Comparison of ENCODE assay signal across 14 cellular contexts in genomic region chr15:55800216-55800615, GRCh38. TPM values are rescaled to one million over a fixed set of nuclear protein-coding genes. Genes with fewer than 3 reads are reported as not detected.
A peak's percentile ranks its signal among the peaks of the same experiment; 100 is the strongest.
DNase-seq lines count a peak whose midpoint lies in the region; ATAC-seq and TF ChIP-seq lines count a peak whose summit lies in the region.
"Had no signal": no experiment of that assay in that cellular context is flagged by ENCODE, and none has a peak within 500 bp of the region (broad histone marks: within the 10 kb centered on the region; RNA-seq: fewer than 3 reads in every experiment).

No MANE protein-coding gene starts in this region.

- TF ChIP-seq CTCF in HCT116 (IDR thresholded peaks at IDR 0.05 in 2 of 3, conservative IDR thresholded peaks at IDR 0.05 in 1 of 3; ENCODE audit: borderline replicate concordance in 1 of 3, insufficient read depth in 1 of 3, low read depth in 2 of 3, low read length in 2 of 3): no peak
- no peak for TF ChIP-seq CTCF in PC-3 (conservative IDR thresholded peaks at IDR 0.05; ENCODE audit: low read depth, low read length)
- no peak for TF ChIP-seq CTCF in progenitor cell of endocrine pancreas (IDR thresholded peaks at IDR 0.05; ENCODE audit: unreplicated experiment)

- POLR2A ChIA-PET in HCT116 (lab: Charles Lee) (no interaction called here), PC-3 (lab: Charles Lee; ENCODE audit: unreplicated experiment) (no interaction called here)
- POLR2A ChIA-PET in activated CD4-positive, alpha-beta memory T cell treated with anti-CD3 and anti-CD28 coated beads, Interleukin-2, amount 10 ng/mL, durations not matched to agents 7 days and 5 days (lab: Charles Lee): no interaction called here

- H3K79me2 ChIP-seq in HCT116 (ENCODE audit: insufficient read depth, low read length) (no peaks in the 10 kb centered on the region), PC-3 (ENCODE audit: low read length) (no peaks in the 10 kb centered on the region)

- no peak overlapping the region for H3K4me3 Mint-ChIP-seq in progenitor cell of endocrine pancreas (ENCODE audit: low read depth)
- no peak overlapping the region for H3K4me3 Mint-ChIP-seq in activated CD4-positive, alpha-beta memory T cell treated with anti-CD3 and anti-CD28 coated beads, Interleukin-2, amount 10 ng/mL, durations not matched to agents 7 days and 5 days
- H3K4me3 Mint-ChIP-seq: activated naive CD8-positive, alpha-beta T cell treated with anti-CD3 and anti-CD28 coated beads, Interleukin-2, amount 50 U/mL, for 24 hours had no signal

- H3K4me2 ChIP-seq in HCT116 (ENCODE audit: low read length) (peak overlapping the region; percentile 35; the same call in 1 of the 2 replicates), PC-3 (ENCODE audit: low read length) (no peak overlapping the region)

- peak overlapping the region; percentile 91 for H3K27ac Mint-ChIP-seq in progenitor cell of endocrine pancreas
- no peak overlapping the region for H3K27ac Mint-ChIP-seq in activated CD4-positive, alpha-beta memory T cell treated with anti-CD3 and anti-CD28 coated beads, Interleukin-2, amount 10 ng/mL, durations not matched to agents 7 days and 5 days
- H3K27ac Mint-ChIP-seq: activated naive CD8-positive, alpha-beta T cell treated with anti-CD3 and anti-CD28 coated beads, Interleukin-2, amount 50 U/mL, for 24 hours; activated T-helper 2 cell treated with anti-CD3 and anti-CD28 coated beads, Interferon-gamma antibody, Interleukin-2, Interleukin-4, amounts not matched to agents 10 μg/mL and 5 μg/mL and 100 μg/mL, durations not matched to agents 14 hours and 24 hours and 36 hours had no signal

- H3K4me3 ChIP-seq in HCT116 (replicated peaks in 1 of 2; ENCODE audit: low read depth in 1 of 2, low read length in 2 of 2) (no peak overlapping the region), PC-3 (ENCODE audit: low read length) (no peak overlapping the region)
- H3K4me3 ChIP-seq: breast epithelium, gastroesophageal sphincter, SK-N-MC, vagina had no signal

- DNase-seq in HCT116 (ENCODE audit: low read depth, low spot score) (no peak), PC-3 (no peak), islet precursor cell (peak; percentile 19), progenitor cell of endocrine pancreas (ENCODE audit: low spot score, unreplicated experiment) (no peak), retina (no peak)
- no peak for DNase-seq in activated CD4-positive, alpha-beta memory T cell treated with anti-CD3 and anti-CD28 coated beads, Interleukin-2, amount 10 ng/mL, durations not matched to agents 7 days and 5 days
- DNase-seq: small intestine had no signal

- H3K27me3 ChIP-seq in HCT116 (ENCODE audit: insufficient read depth, low read length) (no peaks in the 10 kb centered on the region), PC-3 (ENCODE audit: low read length) (no peaks in the 10 kb centered on the region)
- H3K27me3 ChIP-seq: breast epithelium, gastroesophageal sphincter, vagina had no signal

- no peak for TF ChIP-seq POLR2A in HCT116 (IDR thresholded peaks at IDR 0.05; ENCODE audit: borderline replicate concordance, extremely low read depth, insufficient read depth, insufficient read length)

- H3K4me1 ChIP-seq in HCT116 (ENCODE audit: control insufficient read depth in 1 of 2, insufficient read depth in 2 of 2, low read length in 2 of 2): peaks cover 0 to 8% of the 10 kb centered on the region in 2 experiments; a peak in 2 of 4 replicates
- H3K4me1 ChIP-seq in PC-3 (ENCODE audit: insufficient read depth, low read length): no peaks in the 10 kb centered on the region; the same call in 1 of the 2 replicates
- H3K4me1 ChIP-seq: breast epithelium, vagina had no signal

- no peaks in the 10 kb centered on the region for H3K9me2 ChIP-seq in HCT116 (ENCODE audit: insufficient read depth)
- H3K9me2 ChIP-seq in PC-3 (replicated peaks; ENCODE audit: low read length): no peaks in the 10 kb centered on the region

- CTCF ChIA-PET in HCT116 (lab: Charles Lee): interaction anchor here (0.7 to 6.6 kb wide), 6 partner anchors 11 to 361 kb away, joined by 3 to 53 read pairs (median 3); no protein-coding TSS in a partner anchor
- CTCF ChIA-PET in PC-3 (lab: Charles Lee): no interaction called here
- CTCF ChIA-PET in activated CD4-positive, alpha-beta memory T cell treated with anti-CD3 and anti-CD28 coated beads, Interleukin-2, amount 10 ng/mL, durations not matched to agents 7 days and 5 days (lab: Charles Lee): interaction anchor here (0.7 to 1.1 kb wide), 2 partner anchors 46 to 274 kb away, joined by 3 to 5 read pairs; no protein-coding TSS in a partner anchor

- H3K9ac ChIP-seq in HCT116 (ENCODE audit: low read length) (no peak overlapping the region), PC-3 (ENCODE audit: low read length) (no peak overlapping the region)

- no peaks in the 10 kb centered on the region for H3K9me3 Mint-ChIP-seq in progenitor cell of endocrine pancreas (ENCODE audit: low read depth)
- no peaks in the 10 kb centered on the region for H3K9me3 Mint-ChIP-seq in activated CD4-positive, alpha-beta memory T cell treated with anti-CD3 and anti-CD28 coated beads, Interleukin-2, amount 10 ng/mL, durations not matched to agents 7 days and 5 days
- H3K9me3 Mint-ChIP-seq: activated naive CD8-positive, alpha-beta T cell treated with anti-CD3 and anti-CD28 coated beads, Interleukin-2, amount 50 U/mL, for 24 hours; activated T-helper 2 cell treated with anti-CD3 and anti-CD28 coated beads, Interferon-gamma antibody, Interleukin-2, Interleukin-4, amounts not matched to agents 10 μg/mL and 5 μg/mL and 100 μg/mL, durations not matched to agents 14 hours and 24 hours and 36 hours had no signal

- H3K36me3 ChIP-seq in HCT116 (ENCODE audit: control insufficient read depth in 1 of 2, insufficient read depth in 2 of 2, low read length in 2 of 2) (no peaks in the 10 kb centered on the region), PC-3 (ENCODE audit: low read depth, low read length) (no peaks in the 10 kb centered on the region)
- H3K36me3 ChIP-seq: breast epithelium, gastroesophageal sphincter, vagina had no signal

- ATAC-seq in HCT116: 0 out of 2 replicates have a peak, but pooled peaks have one; percentile 13
- no peak for ATAC-seq in PC-3
- no peak for ATAC-seq in GM18909 (IDR thresholded peaks at IDR 0.05; ENCODE audit: poor library complexity, unreplicated experiment)
- ATAC-seq: activated naive CD8-positive, alpha-beta T cell treated with anti-CD3 and anti-CD28 coated beads, Interleukin-2, amount 50 U/mL, for 24 hours; gastroesophageal sphincter had no signal

- BruUV-seq in HCT116 (replicated peaks; lab: Mats Ljungman, UMichigan): no TSS peak
- no TSS peak for BruUV-seq in PC-3 (replicated peaks; lab: Mats Ljungman, UMichigan)

- H3K27me3 Mint-ChIP-seq in progenitor cell of endocrine pancreas: no peaks in the 10 kb centered on the region
- H3K27me3 Mint-ChIP-seq in activated CD4-positive, alpha-beta memory T cell treated with anti-CD3 and anti-CD28 coated beads, Interleukin-2, amount 10 ng/mL, durations not matched to agents 7 days and 5 days: peaks cover 13% of the 10 kb centered on the region

- H2AFZ ChIP-seq in HCT116 (ENCODE audit: low read depth, low read length, poor library complexity, severe bottlenecking) (peak overlapping the region; percentile 100), PC-3 (ENCODE audit: low read length) (peak overlapping the region; percentile 94)

- peaks cover 11% of the 10 kb centered on the region for H3K4me1 Mint-ChIP-seq in progenitor cell of endocrine pancreas (ENCODE audit: low read depth)
- no peaks in the 10 kb centered on the region for H3K4me1 Mint-ChIP-seq in activated CD4-positive, alpha-beta memory T cell treated with anti-CD3 and anti-CD28 coated beads, Interleukin-2, amount 10 ng/mL, durations not matched to agents 7 days and 5 days
- H3K4me1 Mint-ChIP-seq: activated naive CD8-positive, alpha-beta T cell treated with anti-CD3 and anti-CD28 coated beads, Interleukin-2, amount 50 U/mL, for 24 hours had no signal

- no peak overlapping the region for H3K27ac ChIP-seq in HCT116 (ENCODE audit: low read depth, low read length)
- no peak overlapping the region for H3K27ac ChIP-seq in PC-3 (ENCODE audit: low read length)
- H3K27ac ChIP-seq: breast epithelium, gastroesophageal sphincter, SK-N-MC, vagina had no signal

- peaks cover 2% of the 10 kb centered on the region for H3K36me3 Mint-ChIP-seq in progenitor cell of endocrine pancreas (ENCODE audit: insufficient read depth)
- no peaks in the 10 kb centered on the region for H3K36me3 Mint-ChIP-seq in activated CD4-positive, alpha-beta memory T cell treated with anti-CD3 and anti-CD28 coated beads, Interleukin-2, amount 10 ng/mL, durations not matched to agents 7 days and 5 days (ENCODE audit: low read depth)

- RAD21 ChIA-PET in HCT116 (lab: Charles Lee; ENCODE audit: low non-redundant PET in 1 of 2, low total read pairs in 2 of 2, uncharacterized antibody in 2 of 2, unreplicated experiment in 2 of 2): no interaction called here

- H3K9me3 ChIP-seq in HCT116 (ENCODE audit: control insufficient read depth in 1 of 2, insufficient read depth in 1 of 2, low read depth in 1 of 2, low read length in 2 of 2) (no peaks in the 10 kb centered on the region), PC-3 (ENCODE audit: low read length) (no peaks in the 10 kb centered on the region)
- H3K9me3 ChIP-seq: breast epithelium, gastroesophageal sphincter, vagina had no signal

- no peaks in the 10 kb centered on the region for H4K20me1 ChIP-seq in HCT116 (ENCODE audit: insufficient read depth)
- H4K20me1 ChIP-seq in PC-3 (ENCODE audit: low read length): no peaks in the 10 kb centered on the region

- TF ChIP-seq RAD21 in HCT116 (IDR thresholded peaks at IDR 0.05; ENCODE audit: low read depth): no peak

- H3F3A ChIP-seq in PC-3 (ENCODE audit: low read length, unreplicated experiment): no peaks in the 10 kb centered on the region

- intact Hi-C loops in HCT116 (cut with micrococcal nuclease): no loop called here
- intact Hi-C loops in PC-3 (cut with micrococcal nuclease): no loop called here

TF ChIP-seq in HCT116, 20 proteins besides CTCF, POLR2A, EP300 and RAD21 (continues in another document):
- TF ChIP-seq FOSL1 (IDR thresholded peaks at IDR 0.05; ENCODE audit: low read depth): no peak
- TF ChIP-seq POLR2AphosphoS5 (IDR thresholded peaks at IDR 0.05; ENCODE audit: low read depth, low read length): no peak
- TF ChIP-seq ATF3 (IDR thresholded peaks at IDR 0.05): no peak
- no peak for TF ChIP-seq ZFX (IDR thresholded peaks at IDR 0.05)
- no peak for TF ChIP-seq SP1 (IDR thresholded peaks at IDR 0.05; ENCODE audit: low read depth)
- TF ChIP-seq CBX3 (IDR thresholded peaks at IDR 0.05; ENCODE audit: low read depth): no peak
- no peak for TF ChIP-seq SRF (IDR thresholded peaks at IDR 0.05; ENCODE audit: low read depth)
- TF ChIP-seq JUND (IDR thresholded peaks at IDR 0.05): no peak

RNA-seq across cellular contexts. Expression of gene PRTG, which starts 57.3 kb away (rescaled TPM):
- total RNA-seq in HCT116 (2021; ENCODE audit: unreplicated experiment): not detected
- not detected in 2 replicates for polyA plus RNA-seq in HCT116 (2012)
- total RNA-seq in PC-3 (2014; rRNA removed): 1.4 and 5.2 TPM in 2 replicates
- 87.4 and 97.9 TPM in 2 replicates for total RNA-seq in progenitor cell of endocrine pancreas
- total RNA-seq in activated CD4-positive, alpha-beta memory T cell treated with anti-CD3 and anti-CD28 coated beads, Interleukin-2, amount 10 ng/mL, durations not matched to agents 7 days and 5 days: not detected

Comparison
In these comparisons a context has a peak if more than half of its experiments do, and no peak if none do; other contexts are left out.
1. RNA of gene PRTG, which starts 57.3 kb away (total RNA-seq): 87.4 to 97.9 TPM in progenitor cell of endocrine pancreas; 1.4 to 5.2 TPM in PC-3, not detected in HCT116 (single experiment) and not detected in activated CD4-positive, alpha-beta memory T cell treated with anti-CD3 and anti-CD28 coated beads, Interleukin-2, amount 10 ng/mL, durations not matched to agents 7 days and 5 days; every median in the first group is over 10 times any median in the second.